Comparison of ENCODE assay signal across 16 cellular contexts in the genomic region with DNA sequence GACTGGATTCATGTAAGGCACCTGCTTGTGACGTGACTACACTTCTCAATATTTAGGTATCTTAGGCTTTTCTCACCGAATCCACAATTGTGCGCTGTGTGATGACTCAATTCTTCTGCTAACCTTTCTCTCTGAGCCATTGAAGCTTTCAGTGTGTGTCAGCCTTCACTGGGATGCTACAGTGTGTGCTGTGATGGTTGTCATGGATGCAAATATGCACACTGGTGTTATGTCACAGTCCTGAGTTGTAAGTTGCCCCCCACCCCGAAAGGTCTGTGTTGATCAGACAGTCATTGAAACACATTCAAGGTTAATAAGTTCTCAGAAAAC. TPM values are rescaled to one million over a fixed set of nuclear protein-coding genes. Genes with fewer than 3 reads are reported as not detected.
DNase-seq lines count a peak whose midpoint lies in the region; ATAC-seq and TF ChIP-seq lines count a peak whose summit lies in the region.
"Had no signal": no experiment of that assay in that cellular context is flagged by ENCODE, and none has a peak within 500 bp of the region (broad histone marks: within the 10 kb centered on the region; RNA-seq: fewer than 3 reads in every experiment).

No MANE protein-coding gene starts in this region.

- ATAC-seq in activated naive CD4-positive, alpha-beta T cell treated with anti-CD3 and anti-CD28 coated beads, Interleukin-2, amount 50 U/mL, for 72 hours, result peak; percentile 39 to 93
- ATAC-seq in activated T-helper 17 cell treated with anti-CD3 and anti-CD28 coated beads, Interleukin-2, amount 50 U/mL, for 72 hours (replicated peaks), result peak; percentile 56
- ATAC-seq: PC-3 had no signal

- no peak for DNase-seq in activated naive CD4-positive, alpha-beta T cell treated with anti-CD3 and anti-CD28 coated beads, Interleukin-2, amount 50 U/mL, for 72 hours (ENCODE audit: low spot score in 2 of 2)
- DNase-seq in activated naive CD4-positive, alpha-beta T cell treated with anti-CD3 and anti-CD28 coated beads, Interleukin-2, amount 50 U/mL, for 16 hours, result no peak
- DNase-seq in kidney tubule cell (ENCODE audit: low spot score) (peak; percentile 52), superior temporal gyrus (ENCODE audit: extremely low spot score) (peak; percentile 42), NCI-H446 (lab: John Stamatoyannopoulos, UW) (no peak), testis (no peak), NCI-H2171 (lab: John Stamatoyannopoulos, UW) (no peak)
- DNase-seq: COR-L47, DMS153, IMR-90, Kasumi-1, NCI-H1105 treated with DMSO at 0.1 percent for 48 hours, NCI-H69, PC-3 had no signal

- no peak for TF ChIP-seq POLR2A in testis (IDR thresholded peaks at IDR 0.05)

- no peak overlapping the region for H3K4me3 Mint-ChIP-seq in activated T-helper 17 cell treated with anti-CD3 and anti-CD28 coated beads, Interleukin-2, amount 50 U/mL, for 72 hours

- no peak overlapping the region for H3K27ac ChIP-seq in testis
- H3K27ac ChIP-seq: RWPE1 had no signal

- no peak overlapping the region for H3K27ac Mint-ChIP-seq in activated naive CD4-positive, alpha-beta T cell treated with anti-CD3 and anti-CD28 coated beads, Interleukin-2, amount 50 U/mL, for 72 hours
- H3K27ac Mint-ChIP-seq in activated T-helper 17 cell treated with anti-CD3 and anti-CD28 coated beads, Interleukin-2, amount 50 U/mL, for 72 hours, result no peak overlapping the region

- H3K4me1 ChIP-seq in testis, result no peaks in the 10 kb centered on the region

- no peaks in the 10 kb centered on the region for H3K9me3 Mint-ChIP-seq in activated naive CD4-positive, alpha-beta T cell treated with anti-CD3 and anti-CD28 coated beads, Interleukin-2, amount 50 U/mL, for 72 hours
- H3K9me3 Mint-ChIP-seq in activated T-helper 17 cell treated with anti-CD3 and anti-CD28 coated beads, Interleukin-2, amount 50 U/mL, for 72 hours, result no peaks in the 10 kb centered on the region

- 96 to 98% methylated on average over 4 of the region's 4 CpGs for WGBS in testis, 2 donors

- peaks cover 35% of the 10 kb centered on the region for H3K27me3 Mint-ChIP-seq in activated T-helper 17 cell treated with anti-CD3 and anti-CD28 coated beads, Interleukin-2, amount 50 U/mL, for 72 hours

- TF ChIP-seq CTCF in testis (IDR thresholded peaks at IDR 0.05), result no peak

- no peaks in the 10 kb centered on the region for H3K36me3 ChIP-seq in testis (ENCODE audit: low read depth, missing control alignments)

- intact Hi-C loops in testis (cut with DNase I; ENCODE audit: low total_unique reads), result no loop called here

- H3K27me3 ChIP-seq in testis, result no peaks in the 10 kb centered on the region

- no peaks in the 10 kb centered on the region for H3K36me3 Mint-ChIP-seq in activated naive CD4-positive, alpha-beta T cell treated with anti-CD3 and anti-CD28 coated beads, Interleukin-2, amount 50 U/mL, for 72 hours
- H3K36me3 Mint-ChIP-seq in activated T-helper 17 cell treated with anti-CD3 and anti-CD28 coated beads, Interleukin-2, amount 50 U/mL, for 72 hours (ENCODE audit: low read depth), result no peaks in the 10 kb centered on the region

- H3K4me1 Mint-ChIP-seq in activated T-helper 17 cell treated with anti-CD3 and anti-CD28 coated beads, Interleukin-2, amount 50 U/mL, for 72 hours, result no peaks in the 10 kb centered on the region

- no peak overlapping the region for H3K4me3 ChIP-seq in testis

- no peaks in the 10 kb centered on the region for H3K9me3 ChIP-seq in testis

RNA-seq across cellular contexts. Expression of gene ATP2C2, which starts 5.8 kb away (rescaled TPM):
- total RNA-seq in activated naive CD4-positive, alpha-beta T cell treated with anti-CD3 and anti-CD28 coated beads, Interleukin-2, amount 50 U/mL, for 72 hours, result not detected
- not detected for total RNA-seq in activated T-helper 17 cell treated with anti-CD3 and anti-CD28 coated beads, Interleukin-2, amount 50 U/mL, for 72 hours
- total RNA-seq in testis, result 1 to 10 TPM; 1.1 to 3.0 TPM
- polyA plus RNA-seq in testis (ENCODE audit: insufficient read depth, low read depth, low replicate concordance), result 5.8 TPM
- total RNA-seq: IMR-90 had no signal
- polyA plus RNA-seq: IMR-90 had no signal

Comparison
In these comparisons a context has a peak if more than half of its experiments do, and no peak if none do; other contexts are left out.
1. DNase-seq: peak in kidney tubule cell (single experiment) and superior temporal gyrus (single experiment); none in activated naive CD4-positive, alpha-beta T cell treated with anti-CD3 and anti-CD28 coated beads, Interleukin-2, amount 50 U/mL, for 72 hours (0 of 2), activated naive CD4-positive, alpha-beta T cell treated with anti-CD3 and anti-CD28 coated beads, Interleukin-2, amount 50 U/mL, for 16 hours (single experiment), NCI-H446 (0 of 2), testis (single experiment) and NCI-H2171 (single experiment).